In genomic region chr2:218732761-218733158, GRCh38 we compare ENCODE assay signal across 15 cellular contexts. TPM values are rescaled to one million over a fixed set of nuclear protein-coding genes. Genes with fewer than 3 reads are reported as not detected.
A peak's percentile ranks its signal among the peaks of the same experiment; 100 is the strongest.
DNase-seq lines count a peak whose midpoint lies in the region; ATAC-seq and TF ChIP-seq lines count a peak whose summit lies in the region.
"Had no signal": no experiment of that assay in that cellular context is flagged by ENCODE, and none has a peak within 500 bp of the region (broad histone marks: within the 10 kb centered on the region; RNA-seq: fewer than 3 reads in every experiment).

No MANE protein-coding gene starts in this region.

- no peak overlapping the region for H3K4me3 ChIP-seq in astrocyte of the spinal cord (ENCODE audit: low read depth, low read length)

- in situ Hi-C loops in astrocyte of the spinal cord (cut with HindIII; ENCODE audit: low sequenced_read_pairs), result no loop called here

- POLR2A ChIA-PET in activated CD4-positive, alpha-beta T cell treated with anti-CD3 and anti-CD28 coated beads for 36 hours (lab: Charles Lee), result no interaction called here

- intact Hi-C loops in activated CD4-positive, alpha-beta T cell treated with anti-CD3 and anti-CD28 coated beads for 36 hours (cut with DNase I, micrococcal nuclease), result no loop called here

- TF ChIP-seq CTCF in astrocyte of the spinal cord (IDR thresholded peaks at IDR 0.05; ENCODE audit: low read depth, low read length), result no peak

- peak; percentile 24 for ATAC-seq in activated CD4-positive, alpha-beta T cell treated with anti-CD3 and anti-CD28 coated beads for 36 hours
- ATAC-seq in stimulated activated effector memory CD8-positive, alpha-beta T cell treated with anti-CD3 and anti-CD28 coated beads, Interleukin-12 subunit alpha, Interleukin-12 subunit beta, amount 100 ng/mL, for 72 hours, result no peak
- ATAC-seq in GM19328 (IDR thresholded peaks at IDR 0.05; ENCODE audit: unreplicated experiment), result no peak
- ATAC-seq: stimulated activated naive CD8-positive, alpha-beta T cell treated with anti-CD3 and anti-CD28 coated beads, Interleukin-15, Interleukin-2, amounts not matched to agents 100 U/mL and 50 U/mL, for 24 hours had no signal

- H3K4me1 Mint-ChIP-seq in activated CD4-positive, alpha-beta T cell treated with anti-CD3 and anti-CD28 coated beads for 36 hours, result peaks cover 31% of the 10 kb centered on the region
- H3K4me1 Mint-ChIP-seq in stimulated activated effector memory CD8-positive, alpha-beta T cell treated with anti-CD3 and anti-CD28 coated beads, Interleukin-12 subunit alpha, Interleukin-12 subunit beta, amount 100 ng/mL, for 72 hours, result peaks cover 24% of the 10 kb centered on the region

- peaks cover 25% of the 10 kb centered on the region for H3K36me3 Mint-ChIP-seq in activated CD4-positive, alpha-beta T cell treated with anti-CD3 and anti-CD28 coated beads for 36 hours (ENCODE audit: low read depth)
- H3K36me3 Mint-ChIP-seq in stimulated activated effector memory CD8-positive, alpha-beta T cell treated with anti-CD3 and anti-CD28 coated beads, Interleukin-12 subunit alpha, Interleukin-12 subunit beta, amount 100 ng/mL, for 72 hours, result peaks cover 35% of the 10 kb centered on the region

- peak overlapping the region; percentile 63 for H3K27ac Mint-ChIP-seq in activated CD4-positive, alpha-beta T cell treated with anti-CD3 and anti-CD28 coated beads for 36 hours
- peak overlapping the region; percentile 56 for H3K27ac Mint-ChIP-seq in stimulated activated effector memory CD8-positive, alpha-beta T cell treated with anti-CD3 and anti-CD28 coated beads, Interleukin-12 subunit alpha, Interleukin-12 subunit beta, amount 100 ng/mL, for 72 hours

- no peaks in the 10 kb centered on the region for H3K27me3 Mint-ChIP-seq in activated CD4-positive, alpha-beta T cell treated with anti-CD3 and anti-CD28 coated beads for 36 hours

- H3K4me3 Mint-ChIP-seq in activated CD4-positive, alpha-beta T cell treated with anti-CD3 and anti-CD28 coated beads for 36 hours, result no peak overlapping the region
- no peak overlapping the region for H3K4me3 Mint-ChIP-seq in stimulated activated effector memory CD8-positive, alpha-beta T cell treated with anti-CD3 and anti-CD28 coated beads, Interleukin-12 subunit alpha, Interleukin-12 subunit beta, amount 100 ng/mL, for 72 hours

- no peak for DNase-seq in activated CD4-positive, alpha-beta T cell treated with anti-CD3 and anti-CD28 coated beads for 36 hours
- DNase-seq in activated CD4-positive, alpha-beta T cell treated with anti-CD3 and anti-CD28 coated beads for 4 hours, result no peak
- DNase-seq in astrocyte of the spinal cord (ENCODE audit: low read depth, low spot score), result peak; percentile 19
- peak; percentile 56 for DNase-seq in iris pigment epithelial cell (ENCODE audit: low read depth)
- DNase-seq in stimulated activated effector memory CD8-positive, alpha-beta T cell treated with anti-CD3 and anti-CD28 coated beads, Interleukin-12 subunit alpha, Interleukin-12 subunit beta, amount 100 ng/mL, for 72 hours (ENCODE audit: low spot score in 2 of 2), result no peak
- DNase-seq in SKM-1 treated with dmso at 0.1 percent for 144 hours (lab: John Stamatoyannopoulos, UW; ENCODE audit: unreplicated experiment), result no peak
- no peak for DNase-seq in mesenteric fat pad (ENCODE audit: low spot score)
- DNase-seq: activated CD4-positive, CD25-positive, alpha-beta regulatory T cell treated with anti-CD3 and anti-CD28 coated beads, Interleukin-2, amount 50 U/mL, for 72 hours; activated naive CD4-positive, alpha-beta T cell treated with anti-CD3 and anti-CD28 coated beads, Interleukin-2, amount 50 U/mL, for 16 hours; NCI-H2227 treated with DMSO at 0.1 percent for 48 hours; nucleus accumbens; SHP77; stimulated activated CD4-positive, alpha-beta T cell treated with anti-CD3 and anti-CD28 coated beads, Interleukin-2, amount 100 ng/mL, for 48 hours; stimulated activated naive CD8-positive, alpha-beta T cell treated with anti-CD3 and anti-CD28 coated beads, Interleukin-15, Interleukin-2, amounts not matched to agents 100 U/mL and 50 U/mL, for 24 hours had no signal

- H3K9me3 Mint-ChIP-seq in activated CD4-positive, alpha-beta T cell treated with anti-CD3 and anti-CD28 coated beads for 36 hours (ENCODE audit: low read depth), result peaks cover 1% of the 10 kb centered on the region
- H3K9me3 Mint-ChIP-seq in stimulated activated effector memory CD8-positive, alpha-beta T cell treated with anti-CD3 and anti-CD28 coated beads, Interleukin-12 subunit alpha, Interleukin-12 subunit beta, amount 100 ng/mL, for 72 hours, result peaks cover under 1% of the 10 kb centered on the region

- CTCF ChIA-PET in activated CD4-positive, alpha-beta T cell treated with anti-CD3 and anti-CD28 coated beads for 36 hours (lab: Charles Lee), result interaction anchor here (1.3 to 4.8 kb wide), 4 partner anchors 22 to 247 kb away, joined by 3 to 40 read pairs (median 6); partner anchors contain the start of gene TTLL4

RNA-seq across cellular contexts. Expression of gene TTLL4, which starts 22.1 kb away (rescaled TPM):
- total RNA-seq in activated CD4-positive, alpha-beta T cell treated with anti-CD3 and anti-CD28 coated beads for 36 hours, result 10 to 100 TPM; 33.7 to 46.6 TPM
- 23.6 TPM for total RNA-seq in mesenteric fat pad

RNA-seq across cellular contexts. Expression of gene CYP27A1, which starts 49.2 kb away (rescaled TPM):
- under 1 TPM; 0.12 to 0.16 TPM for total RNA-seq in activated CD4-positive, alpha-beta T cell treated with anti-CD3 and anti-CD28 coated beads for 36 hours
- total RNA-seq in mesenteric fat pad, result 20.5 TPM

Comparison
In these comparisons a context has a peak if more than half of its experiments do, and no peak if none do; other contexts are left out.
1. DNase-seq: peak in astrocyte of the spinal cord (single experiment) and iris pigment epithelial cell (single experiment); none in activated CD4-positive, alpha-beta T cell treated with anti-CD3 and anti-CD28 coated beads for 36 hours (single experiment), activated CD4-positive, alpha-beta T cell treated with anti-CD3 and anti-CD28 coated beads for 4 hours (0 of 2), stimulated activated effector memory CD8-positive, alpha-beta T cell treated with anti-CD3 and anti-CD28 coated beads, Interleukin-12 subunit alpha, Interleukin-12 subunit beta, amount 100 ng/mL, for 72 hours (0 of 2), SKM-1 treated with dmso at 0.1 percent for 144 hours (single experiment) and mesenteric fat pad (single experiment).
2. RNA of gene CYP27A1, which starts 49.2 kb away (total RNA-seq): 20.5 TPM in mesenteric fat pad (single experiment); 0.12 to 0.16 TPM in activated CD4-positive, alpha-beta T cell treated with anti-CD3 and anti-CD28 coated beads for 36 hours; every median in the first group is over 10 times any median in the second.